Comparison of ENCODE assay signal across 9 cellular contexts in the genomic region with DNA sequence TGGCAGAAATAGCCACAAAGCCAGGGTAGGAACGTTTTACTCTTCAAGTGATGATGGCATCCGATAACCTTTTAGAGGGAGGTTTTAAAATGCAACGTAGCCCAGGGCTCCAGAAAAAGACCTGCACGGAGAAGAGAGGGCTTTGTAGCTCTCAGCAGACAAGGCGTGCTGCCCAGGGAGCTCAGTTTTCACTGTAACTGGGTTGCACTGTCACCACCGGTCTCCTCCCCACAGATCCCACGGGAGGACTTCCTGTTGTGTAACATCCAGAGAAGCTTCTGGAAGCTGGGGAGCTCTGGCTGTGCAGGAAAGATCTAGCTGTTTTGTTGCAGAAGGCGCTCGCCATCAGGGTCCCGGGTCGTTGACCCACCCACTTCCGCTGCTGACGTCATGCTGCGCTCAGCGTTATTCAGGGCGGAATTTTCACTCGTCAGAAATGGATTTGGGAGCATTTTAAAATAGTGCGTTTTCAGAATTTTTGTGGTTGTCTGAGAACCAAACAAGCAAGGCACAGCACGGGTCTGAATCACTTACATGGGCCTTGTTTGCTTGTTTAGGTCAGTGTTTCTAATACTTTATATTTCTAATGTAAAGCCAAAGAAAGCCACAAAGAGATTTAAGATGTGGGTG. TPM values are rescaled to one million over a fixed set of nuclear protein-coding genes. Genes with fewer than 3 reads are reported as not detected.
DNase-seq lines count a peak whose midpoint lies in the region; ATAC-seq lines count a peak whose summit lies in the region.
"Had no signal": no experiment of that assay in that cellular context is flagged by ENCODE, and none has a peak within 500 bp of the region (broad histone marks: within the 10 kb centered on the region; RNA-seq: fewer than 3 reads in every experiment).

No MANE protein-coding gene starts in this region.

- ATAC-seq in right cardiac atrium (peak; percentile 84 to 87), GM19395 (IDR thresholded peaks at IDR 0.05; ENCODE audit: unreplicated experiment) (no peak), GM21825 (IDR thresholded peaks at IDR 0.05; ENCODE audit: unreplicated experiment) (no peak), HG03565 (IDR thresholded peaks at IDR 0.05; ENCODE audit: unreplicated experiment) (no peak)

- 46% methylated on average over 19 of the region's 19 CpGs for WGBS in right cardiac atrium

- peak; percentile 83 for DNase-seq in GM03348 (ENCODE audit: low spot score)
- DNase-seq in astrocyte of the hippocampus (ENCODE audit: low read depth, low spot score): peak; percentile 67
- DNase-seq in right cardiac atrium: peak; percentile 76 to 92 (median 89)
- peak; percentile 40 for DNase-seq in skeletal muscle cell (ENCODE audit: low read depth)
- no peak for DNase-seq in NCI-H526 (lab: John Stamatoyannopoulos, UW)
- DNase-seq: activated naive CD8-positive, alpha-beta T cell treated with anti-CD3 and anti-CD28 coated beads, Interleukin-2, amount 50 U/mL, for 24 hours had no signal

- intact Hi-C loops in right cardiac atrium (cut with DNase I): no loop called here

- H3K4me1 ChIP-seq in right cardiac atrium (ENCODE audit: control insufficient read depth, insufficient read depth, low read length): peaks cover 6% of the 10 kb centered on the region

- H3K9me3 ChIP-seq in right cardiac atrium (ENCODE audit: control insufficient read depth, low read length): no peaks in the 10 kb centered on the region

- H3K4me3 ChIP-seq in right cardiac atrium (ENCODE audit: low read length): no peak overlapping the region
- H3K4me3 ChIP-seq in skeletal muscle cell (ENCODE audit: low read depth, low read length): no peak overlapping the region

- H3K27me3 ChIP-seq in right cardiac atrium (ENCODE audit: control insufficient read depth, insufficient read depth): no peaks in the 10 kb centered on the region

- peak overlapping the region; percentile 49 for H3K27ac ChIP-seq in right cardiac atrium (ENCODE audit: low read length)

RNA-seq across cellular contexts. Expression of a gene that starts 50.8 kb away (rescaled TPM):
- total RNA-seq in right cardiac atrium: 100 to 1,000 TPM in 1 of 4 donors, 10 to 100 TPM in 3; 53.7 to 100 (median 87.8) TPM
- 19.5 TPM for polyA plus RNA-seq in right cardiac atrium

Comparison
In these comparisons a context has a peak if more than half of its experiments do, and no peak if none do; other contexts are left out.
1. DNase-seq: peak in GM03348 (single experiment), astrocyte of the hippocampus (single experiment), right cardiac atrium (3 of 3) and skeletal muscle cell (single experiment); none in NCI-H526 (0 of 2).
2. ATAC-seq: peak in right cardiac atrium (2 of 2); none in GM19395 (single experiment), GM21825 (single experiment) and HG03565 (single experiment).